30 cellular contexts compared by ENCODE assay signal in the genomic region with DNA sequence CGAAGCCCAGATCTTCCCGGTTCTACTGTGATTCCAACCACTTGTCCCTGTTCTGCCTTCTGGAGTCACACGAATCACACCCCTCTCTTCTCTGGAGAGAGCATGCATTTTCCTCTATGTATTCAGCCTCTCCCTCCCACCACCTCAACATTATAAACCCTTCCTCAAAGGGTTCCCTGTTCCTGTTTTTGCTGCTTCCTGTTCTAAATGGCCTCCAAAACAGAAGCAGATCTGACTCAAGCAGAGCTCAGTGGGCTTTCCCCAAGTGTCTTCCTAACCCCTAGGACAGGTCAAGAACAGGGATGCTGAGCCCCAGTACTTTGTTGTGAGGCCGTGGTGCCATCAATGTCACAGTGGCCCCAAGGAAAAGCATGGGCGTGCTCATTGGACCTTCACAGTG.
"Had no signal": no experiment of that assay in that cellular context is flagged by ENCODE, and none has a peak within 500 bp of the region (broad histone marks: within the 10 kb centered on the region; RNA-seq: fewer than 3 reads in every experiment).

No MANE protein-coding gene starts in this region.

- H3K36me3 Mint-ChIP-seq: activated naive CD4-positive, alpha-beta T cell treated with anti-CD3 and anti-CD28 coated beads, Interleukin-2, amount 10 ng/mL, durations not matched to agents 7 days and 5 days; activated naive CD8-positive, alpha-beta T cell treated with anti-CD3 and anti-CD28 coated beads, Interleukin-2, amount 10 ng/mL, durations not matched to agents 7 days and 5 days; immature natural killer cell; stimulated activated effector memory CD8-positive, alpha-beta T cell treated with anti-CD3 and anti-CD28 coated beads, Interleukin-12 subunit alpha, Interleukin-12 subunit beta, amount 100 ng/mL, for 72 hours had no signal

- H3K27ac Mint-ChIP-seq: activated CD4-positive, alpha-beta memory T cell treated with anti-CD3 and anti-CD28 coated beads, Interleukin-2, amount 10 ng/mL, durations not matched to agents 7 days and 5 days; activated CD4-positive, alpha-beta T cell treated with anti-CD3 and anti-CD28 coated beads, Interleukin-2, amount 10 ng/mL, durations not matched to agents 7 days and 5 days; activated naive CD4-positive, alpha-beta T cell treated with anti-CD3 and anti-CD28 coated beads, Interleukin-2, amount 10 ng/mL, durations not matched to agents 7 days and 5 days; activated naive CD8-positive, alpha-beta T cell treated with anti-CD3 and anti-CD28 coated beads, Interleukin-2, amount 10 ng/mL, durations not matched to agents 7 days and 5 days; activated T-cell treated with anti-CD3 and anti-CD28 coated beads, Interleukin-2, amount 50 U/mL, for 24 hours; immature natural killer cell; stimulated activated effector memory CD8-positive, alpha-beta T cell treated with anti-CD3 and anti-CD28 coated beads, Interleukin-12 subunit alpha, Interleukin-12 subunit beta, amount 100 ng/mL, for 72 hours; stimulated activated naive CD8-positive, alpha-beta T cell treated with anti-CD3 and anti-CD28 coated beads, Interleukin-15, amount 100 ng/mL, for 72 hours; WTC11 had no signal

- H3K27ac ChIP-seq: brain microvascular endothelial cell, heart left ventricle, pancreas, psoas muscle, sigmoid colon, upper lobe of left lung had no signal

- H3K4me1 Mint-ChIP-seq: activated CD4-positive, alpha-beta memory T cell treated with anti-CD3 and anti-CD28 coated beads, Interleukin-2, amount 10 ng/mL, durations not matched to agents 7 days and 5 days; activated CD4-positive, alpha-beta T cell treated with anti-CD3 and anti-CD28 coated beads, Interleukin-2, amount 10 ng/mL, durations not matched to agents 7 days and 5 days; activated naive CD4-positive, alpha-beta T cell treated with anti-CD3 and anti-CD28 coated beads, Interleukin-2, amount 10 ng/mL, durations not matched to agents 7 days and 5 days; activated naive CD8-positive, alpha-beta T cell treated with anti-CD3 and anti-CD28 coated beads, Interleukin-2, amount 10 ng/mL, durations not matched to agents 7 days and 5 days; immature natural killer cell; naive thymus-derived CD8-positive, alpha-beta T cell; stimulated activated effector memory CD8-positive, alpha-beta T cell treated with anti-CD3 and anti-CD28 coated beads, Interleukin-12 subunit alpha, Interleukin-12 subunit beta, amount 100 ng/mL, for 72 hours; stimulated activated naive CD8-positive, alpha-beta T cell treated with anti-CD3 and anti-CD28 coated beads, Interleukin-15, amount 100 ng/mL, for 72 hours; WTC11 had no signal

- DNase-seq: activated CD4-positive, alpha-beta memory T cell treated with anti-CD3 and anti-CD28 coated beads, Interleukin-2, amount 10 ng/mL, durations not matched to agents 7 days and 5 days; activated CD4-positive, alpha-beta T cell treated with anti-CD3 and anti-CD28 coated beads for 1 hour; activated CD4-positive, alpha-beta T cell treated with anti-CD3 and anti-CD28 coated beads, Interleukin-2, amount 10 ng/mL, durations not matched to agents 7 days and 5 days; activated CD8-positive, alpha-beta memory T cell treated with anti-CD3 and anti-CD28 coated beads, Interleukin-2, amount 50 U/mL, for 48 hours; activated gamma-delta T cell; activated naive CD4-positive, alpha-beta T cell treated with anti-CD3 and anti-CD28 coated beads, Interleukin-2, amount 10 ng/mL, durations not matched to agents 7 days and 5 days; activated naive CD8-positive, alpha-beta T cell treated with anti-CD3 and anti-CD28 coated beads, Interleukin-2, amount 10 ng/mL, durations not matched to agents 7 days and 5 days; activated T-cell treated with anti-CD3 and anti-CD28 coated beads, Interleukin-2, amount 50 U/mL, for 24 hours; brain microvascular endothelial cell; caudate nucleus; cortex of kidney; foreskin fibroblast; heart left ventricle; hypothalamus; midbrain; naive thymus-derived CD8-positive, alpha-beta T cell; nucleus accumbens; pancreas; psoas muscle; sigmoid colon; small intestine; stimulated activated CD4-positive, alpha-beta T cell treated with anti-CD3 and anti-CD28 coated beads, Interleukin-4, amount 100 ng/mL, for 24 hours; stimulated activated naive CD8-positive, alpha-beta T cell treated with anti-CD3 and anti-CD28 coated beads, Interleukin-15, amount 100 ng/mL, for 72 hours; substantia nigra had no signal

- H3K36me3 ChIP-seq: brain microvascular endothelial cell, heart left ventricle, pancreas, sigmoid colon, upper lobe of left lung had no signal

- H3K4me1 ChIP-seq: heart left ventricle, pancreas, psoas muscle, sigmoid colon had no signal

- H3K9me3 Mint-ChIP-seq: activated CD4-positive, alpha-beta memory T cell treated with anti-CD3 and anti-CD28 coated beads, Interleukin-2, amount 10 ng/mL, durations not matched to agents 7 days and 5 days; activated naive CD4-positive, alpha-beta T cell treated with anti-CD3 and anti-CD28 coated beads, Interleukin-2, amount 10 ng/mL, durations not matched to agents 7 days and 5 days; stimulated activated effector memory CD8-positive, alpha-beta T cell treated with anti-CD3 and anti-CD28 coated beads, Interleukin-12 subunit alpha, Interleukin-12 subunit beta, amount 100 ng/mL, for 72 hours; stimulated activated naive CD8-positive, alpha-beta T cell treated with anti-CD3 and anti-CD28 coated beads, Interleukin-15, amount 100 ng/mL, for 72 hours had no signal

- H3K4me3 Mint-ChIP-seq: activated CD4-positive, alpha-beta memory T cell treated with anti-CD3 and anti-CD28 coated beads, Interleukin-2, amount 10 ng/mL, durations not matched to agents 7 days and 5 days; activated CD4-positive, alpha-beta T cell treated with anti-CD3 and anti-CD28 coated beads, Interleukin-2, amount 10 ng/mL, durations not matched to agents 7 days and 5 days; activated naive CD4-positive, alpha-beta T cell treated with anti-CD3 and anti-CD28 coated beads, Interleukin-2, amount 10 ng/mL, durations not matched to agents 7 days and 5 days; activated naive CD8-positive, alpha-beta T cell treated with anti-CD3 and anti-CD28 coated beads, Interleukin-2, amount 10 ng/mL, durations not matched to agents 7 days and 5 days; activated T-cell treated with anti-CD3 and anti-CD28 coated beads, Interleukin-2, amount 50 U/mL, for 24 hours; immature natural killer cell; naive thymus-derived CD8-positive, alpha-beta T cell; neural crest cell; stimulated activated effector memory CD8-positive, alpha-beta T cell treated with anti-CD3 and anti-CD28 coated beads, Interleukin-12 subunit alpha, Interleukin-12 subunit beta, amount 100 ng/mL, for 72 hours; stimulated activated naive CD8-positive, alpha-beta T cell treated with anti-CD3 and anti-CD28 coated beads, Interleukin-15, amount 100 ng/mL, for 72 hours; WTC11 had no signal

- H3K27me3 Mint-ChIP-seq: activated naive CD4-positive, alpha-beta T cell treated with anti-CD3 and anti-CD28 coated beads, Interleukin-2, amount 10 ng/mL, durations not matched to agents 7 days and 5 days had no signal

- H3K4me3 ChIP-seq: heart left ventricle, pancreas, psoas muscle, sigmoid colon, upper lobe of left lung had no signal

- ATAC-seq: esophagus mucosa; heart left ventricle; naive thymus-derived CD8-positive, alpha-beta T cell; pancreas; psoas muscle; stimulated activated effector memory CD8-positive, alpha-beta T cell treated with anti-CD3 and anti-CD28 coated beads, Interleukin-12 subunit alpha, Interleukin-12 subunit beta, amount 100 ng/mL, for 72 hours; stimulated activated naive CD8-positive, alpha-beta T cell treated with anti-CD3 and anti-CD28 coated beads, Interleukin-15, amount 100 ng/mL, for 72 hours; WTC11 had no signal

- H3K27me3 ChIP-seq: brain microvascular endothelial cell, heart left ventricle, pancreas, sigmoid colon, upper lobe of left lung had no signal

- H3K9me3 ChIP-seq: pancreas, sigmoid colon, upper lobe of left lung had no signal
